ENCODE assay signal across 15 cellular contexts in the genomic region with DNA sequence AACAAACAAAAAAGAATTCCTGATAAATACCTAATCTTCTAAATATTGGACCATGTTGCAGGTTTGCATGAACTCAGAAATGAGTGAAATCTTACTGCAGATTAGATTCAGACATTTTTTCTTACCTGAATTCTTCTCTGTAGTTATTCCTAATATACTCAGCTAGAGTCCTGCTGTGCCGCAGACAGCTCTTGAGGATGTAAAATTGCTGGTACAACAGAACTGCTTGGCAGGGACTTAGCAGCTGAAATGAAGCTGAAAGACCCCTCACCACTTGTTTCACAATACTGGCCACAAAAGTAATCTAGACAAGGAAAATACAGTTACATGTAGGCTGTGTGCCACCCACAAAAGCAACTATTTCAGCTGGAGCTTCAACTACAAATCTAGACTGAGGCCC. TPM values are rescaled to one million over a fixed set of nuclear protein-coding genes. Genes with fewer than 3 reads are reported as not detected.
DNase-seq lines count a peak whose midpoint lies in the region; TF ChIP-seq lines count a peak whose summit lies in the region.
"Had no signal": no experiment of that assay in that cellular context is flagged by ENCODE, and none has a peak within 500 bp of the region (broad histone marks: within the 10 kb centered on the region; RNA-seq: fewer than 3 reads in every experiment).

No MANE protein-coding gene starts in this region.

- H3K4me1 Mint-ChIP-seq in progenitor cell of endocrine pancreas (ENCODE audit: low read depth) = no peaks in the 10 kb centered on the region

- no peaks in the 10 kb centered on the region for H3K36me3 Mint-ChIP-seq in progenitor cell of endocrine pancreas (ENCODE audit: insufficient read depth)

- peak overlapping the region; percentile 29 for H3K27ac Mint-ChIP-seq in progenitor cell of endocrine pancreas
- H3K27ac Mint-ChIP-seq: CD4-positive, alpha-beta T cell; H9 had no signal

- H3K4me3 Mint-ChIP-seq in progenitor cell of endocrine pancreas (ENCODE audit: low read depth) = no peak overlapping the region
- H3K4me3 Mint-ChIP-seq: CD4-positive, alpha-beta T cell; H9 had no signal

- no peaks in the 10 kb centered on the region for H3K9me3 Mint-ChIP-seq in progenitor cell of endocrine pancreas (ENCODE audit: low read depth)
- H3K9me3 Mint-ChIP-seq: CD4-positive, alpha-beta T cell; H9 had no signal

- no peak for TF ChIP-seq CTCF in progenitor cell of endocrine pancreas (IDR thresholded peaks at IDR 0.05; ENCODE audit: unreplicated experiment)

- H3K27me3 Mint-ChIP-seq in progenitor cell of endocrine pancreas = peaks cover 3% of the 10 kb centered on the region
- H3K27me3 Mint-ChIP-seq: CD4-positive, alpha-beta T cell had no signal

- peak in 2 of 3 experiments; percentile 17 to 18 for DNase-seq in NCI-H1417 (lab: John Stamatoyannopoulos, UW)
- no peak for DNase-seq in NCI-H1417 treated with DMSO at 0.1 percent for 48 hours (lab: John Stamatoyannopoulos, UW)
- peak; percentile 84 for DNase-seq in MV-4-11 (lab: John Stamatoyannopoulos, UW)
- peak; percentile 11 for DNase-seq in NCI-H69 (lab: John Stamatoyannopoulos, UW)
- no peak for DNase-seq in progenitor cell of endocrine pancreas (ENCODE audit: low spot score, unreplicated experiment)
- no peak for DNase-seq in GM19240 (ENCODE audit: insufficient read length, low spot score)
- DNase-seq in H4 (ENCODE audit: low spot score) = no peak
- DNase-seq: AML-193; Caco-2; CD4-positive, alpha-beta T cell; DMS153; DND-41; GOT3; H9; IMR-90 had no signal

RNA-seq across cellular contexts. Expression of gene KICS2, which starts 48.3 kb away (rescaled TPM):
- total RNA-seq in progenitor cell of endocrine pancreas = 6.3 and 6.4 TPM in 2 replicates
- 3.2 and 5.3 TPM in 2 replicates for total RNA-seq in H4 (2014; rRNA removed; shearing (Covaris generic))

Comparison
In these comparisons a context has a peak if more than half of its experiments do, and no peak if none do; other contexts are left out.
1. DNase-seq: peak in NCI-H1417 (2 of 3), MV-4-11 (single experiment) and NCI-H69 (single experiment); none in NCI-H1417 treated with DMSO at 0.1 percent for 48 hours (single experiment), progenitor cell of endocrine pancreas (single experiment), GM19240 (single experiment) and H4 (single experiment).